In the genomic region with DNA sequence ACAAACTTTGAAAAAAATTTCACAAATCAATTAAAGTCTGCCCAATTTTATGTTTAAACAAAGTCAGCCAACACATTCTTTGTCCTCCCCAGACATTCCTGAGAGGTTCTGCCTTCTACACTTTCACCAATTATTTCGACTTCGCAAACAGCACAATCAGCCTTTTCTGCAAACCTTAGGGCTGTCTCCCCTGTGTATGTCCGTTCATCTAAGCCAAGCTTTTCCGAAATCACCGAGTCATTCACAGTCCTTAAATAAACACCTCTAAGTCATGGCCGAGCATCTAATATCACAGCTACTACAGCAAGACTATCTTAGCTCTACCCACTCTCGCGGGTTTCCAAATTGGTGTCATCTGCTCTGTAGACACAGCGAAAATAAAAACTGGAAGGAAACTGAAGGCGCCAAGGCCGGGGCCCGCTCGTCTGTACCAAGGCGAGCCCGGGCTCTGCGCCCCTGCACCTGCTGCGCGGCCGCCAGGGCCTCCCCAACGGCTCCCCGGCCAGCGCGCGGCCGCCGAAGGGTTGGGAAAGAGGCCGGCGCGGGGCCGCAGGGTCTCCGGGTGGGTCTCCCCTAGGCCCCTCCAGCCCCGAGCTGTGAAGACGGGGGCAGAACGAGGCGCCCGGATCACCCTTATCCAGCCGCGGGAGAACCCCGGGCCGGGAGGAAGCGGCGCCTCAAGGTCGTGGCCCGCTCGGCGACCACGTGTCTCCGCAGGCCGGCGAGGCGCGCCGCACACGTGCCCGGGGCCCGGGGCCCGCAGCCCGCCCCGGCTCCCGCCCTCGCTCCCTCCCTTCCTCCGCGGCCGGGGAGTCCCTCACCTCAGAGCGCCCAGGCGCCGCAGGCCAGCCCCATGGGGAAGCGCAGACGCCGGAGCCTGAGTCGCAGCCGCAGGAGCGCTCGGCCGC, we compare ENCODE assay signal across 1 cellular context.
TF ChIP-seq lines count a peak whose summit lies in the region.

No MANE protein-coding gene starts in this region.

TF ChIP-seq in K562, 482 proteins besides CTCF, POLR2A, EP300 and RAD21 (continued from another document and continues in another):
- no peak for TF ChIP-seq ATF1 (CRISPR knock-in tag; IDR thresholded peaks at IDR 0.05)
- 0 out of 2 replicates have a peak, but pooled peaks have one; percentile 20 for TF ChIP-seq ATF1 (tag; IDR thresholded peaks at IDR 0.05)
- 0 out of 2 replicates have a peak, but pooled peaks have one; percentile 11 for TF ChIP-seq MECOM (CRISPR knock-in tag; IDR thresholded peaks at IDR 0.05)
- no peak for TF ChIP-seq ZNF197 (CRISPR knock-in tag; IDR thresholded peaks at IDR 0.05; ENCODE audit: low read depth)
- TF ChIP-seq SAP30 (IDR thresholded peaks at IDR 0.05; ENCODE audit: borderline replicate concordance, insufficient read depth, low read depth, low read length, poor library complexity, severe bottlenecking) = peak; percentile 87
- TF ChIP-seq, protein P1, sequence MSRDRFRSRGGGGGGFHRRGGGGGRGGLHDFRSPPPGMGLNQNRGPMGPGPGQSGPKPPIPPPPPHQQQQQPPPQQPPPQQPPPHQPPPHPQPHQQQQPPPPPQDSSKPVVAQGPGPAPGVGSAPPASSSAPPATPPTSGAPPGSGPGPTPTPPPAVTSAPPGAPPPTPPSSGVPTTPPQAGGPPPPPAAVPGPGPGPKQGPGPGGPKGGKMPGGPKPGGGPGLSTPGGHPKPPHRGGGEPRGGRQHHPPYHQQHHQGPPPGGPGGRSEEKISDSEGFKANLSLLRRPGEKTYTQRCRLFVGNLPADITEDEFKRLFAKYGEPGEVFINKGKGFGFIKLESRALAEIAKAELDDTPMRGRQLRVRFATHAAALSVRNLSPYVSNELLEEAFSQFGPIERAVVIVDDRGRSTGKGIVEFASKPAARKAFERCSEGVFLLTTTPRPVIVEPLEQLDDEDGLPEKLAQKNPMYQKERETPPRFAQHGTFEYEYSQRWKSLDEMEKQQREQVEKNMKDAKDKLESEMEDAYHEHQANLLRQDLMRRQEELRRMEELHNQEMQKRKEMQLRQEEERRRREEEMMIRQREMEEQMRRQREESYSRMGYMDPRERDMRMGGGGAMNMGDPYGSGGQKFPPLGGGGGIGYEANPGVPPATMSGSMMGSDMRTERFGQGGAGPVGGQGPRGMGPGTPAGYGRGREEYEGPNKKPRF (IDR thresholded peaks at IDR 0.05; ENCODE audit: low read depth, low read length) = no peak
- TF ChIP-seq JUN (IDR thresholded peaks at IDR 0.05; ENCODE audit: borderline replicate concordance, low read depth, low read length) = no peak
- no peak; the same call in 1 of the 2 replicates for TF ChIP-seq JUN (CRISPR knock-in tag; IDR thresholded peaks at IDR 0.05; ENCODE audit: borderline replicate concordance)
- no peak for TF ChIP-seq NUFIP1 (IDR thresholded peaks at IDR 0.05; ENCODE audit: partially characterized antibody)
- no peak for TF ChIP-seq ASH1L (IDR thresholded peaks at IDR 0.05; ENCODE audit: borderline replicate concordance, low read depth, partially characterized antibody)
- no peak for TF ChIP-seq PHF21A (IDR thresholded peaks at IDR 0.05; ENCODE audit: borderline replicate concordance, low read depth)
- no peak for TF ChIP-seq DNMT1 (IDR thresholded peaks at IDR 0.05)
- peak; percentile 14 for TF ChIP-seq PHF20 (IDR thresholded peaks at IDR 0.05; ENCODE audit: partially characterized antibody)
- no peak for TF ChIP-seq PYGO2 (tag; IDR thresholded peaks at IDR 0.05)
- TF ChIP-seq, protein P2, sequence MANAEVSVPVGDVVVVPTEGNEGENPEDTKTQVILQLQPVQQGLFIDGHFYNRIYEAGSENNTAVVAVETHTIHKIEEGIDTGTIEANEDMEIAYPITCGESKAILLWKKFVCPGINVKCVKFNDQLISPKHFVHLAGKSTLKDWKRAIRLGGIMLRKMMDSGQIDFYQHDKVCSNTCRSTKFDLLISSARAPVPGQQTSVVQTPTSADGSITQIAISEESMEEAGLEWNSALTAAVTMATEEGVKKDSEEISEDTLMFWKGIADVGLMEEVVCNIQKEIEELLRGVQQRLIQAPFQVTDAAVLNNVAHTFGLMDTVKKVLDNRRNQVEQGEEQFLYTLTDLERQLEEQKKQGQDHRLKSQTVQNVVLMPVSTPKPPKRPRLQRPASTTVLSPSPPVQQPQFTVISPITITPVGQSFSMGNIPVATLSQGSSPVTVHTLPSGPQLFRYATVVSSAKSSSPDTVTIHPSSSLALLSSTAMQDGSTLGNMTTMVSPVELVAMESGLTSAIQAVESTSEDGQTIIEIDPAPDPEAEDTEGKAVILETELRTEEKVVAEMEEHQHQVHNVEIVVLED (CRISPR knock-in tag; IDR thresholded peaks at IDR 0.05) = no peak
- TF ChIP-seq ZNF175 (CRISPR knock-in tag; IDR thresholded peaks at IDR 0.05; ENCODE audit: low read depth) = 0 out of 2 replicates have a peak, but pooled peaks have one; percentile 8
- TF ChIP-seq CAMTA2 (CRISPR knock-in tag; conservative IDR thresholded peaks at IDR 0.05) = no peak
- TF ChIP-seq, protein P3, sequence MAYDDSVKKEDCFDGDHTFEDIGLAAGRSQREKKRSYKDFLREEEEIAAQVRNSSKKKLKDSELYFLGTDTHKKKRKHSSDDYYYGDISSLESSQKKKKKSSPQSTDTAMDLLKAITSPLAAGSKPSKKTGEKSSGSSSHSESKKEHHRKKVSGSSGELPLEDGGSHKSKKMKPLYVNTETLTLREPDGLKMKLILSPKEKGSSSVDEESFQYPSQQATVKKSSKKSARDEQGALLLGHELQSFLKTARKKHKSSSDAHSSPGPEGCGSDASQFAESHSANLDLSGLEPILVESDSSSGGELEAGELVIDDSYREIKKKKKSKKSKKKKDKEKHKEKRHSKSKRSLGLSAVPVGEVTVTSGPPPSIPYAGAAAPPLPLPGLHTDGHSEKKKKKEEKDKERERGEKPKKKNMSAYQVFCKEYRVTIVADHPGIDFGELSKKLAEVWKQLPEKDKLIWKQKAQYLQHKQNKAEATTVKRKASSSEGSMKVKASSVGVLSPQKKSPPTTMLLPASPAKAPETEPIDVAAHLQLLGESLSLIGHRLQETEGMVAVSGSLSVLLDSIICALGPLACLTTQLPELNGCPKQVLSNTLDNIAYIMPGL (CRISPR knock-in tag; IDR thresholded peaks at IDR 0.05) = peak; percentile 92; the same call in 1 of the 2 replicates
- TF ChIP-seq RBM34 (IDR thresholded peaks at IDR 0.05; ENCODE audit: borderline replicate concordance, insufficient read depth, low read length) = no peak
- no peak for TF ChIP-seq SREBF1 (IDR thresholded peaks at IDR 0.05; ENCODE audit: borderline replicate concordance, low read depth, low read length)
- TF ChIP-seq MEF2A (IDR thresholded peaks at IDR 0.05; ENCODE audit: control insufficient read depth, low read depth, low read length) = no peak
- TF ChIP-seq, protein P4, sequence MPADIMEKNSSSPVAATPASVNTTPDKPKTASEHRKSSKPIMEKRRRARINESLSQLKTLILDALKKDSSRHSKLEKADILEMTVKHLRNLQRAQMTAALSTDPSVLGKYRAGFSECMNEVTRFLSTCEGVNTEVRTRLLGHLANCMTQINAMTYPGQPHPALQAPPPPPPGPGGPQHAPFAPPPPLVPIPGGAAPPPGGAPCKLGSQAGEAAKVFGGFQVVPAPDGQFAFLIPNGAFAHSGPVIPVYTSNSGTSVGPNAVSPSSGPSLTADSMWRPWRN (IDR thresholded peaks at IDR 0.05; ENCODE audit: low read depth) = no peak
- TF ChIP-seq ZSCAN29 (IDR thresholded peaks at IDR 0.05) = no peak
- TF ChIP-seq TAF7 (tag; IDR thresholded peaks at IDR 0.05) = no peak
- no peak for TF ChIP-seq NBN (IDR thresholded peaks at IDR 0.05; ENCODE audit: low read depth)
- peak; percentile 61; the same call in 1 of the 2 replicates for TF ChIP-seq KLF13 (tag; IDR thresholded peaks at IDR 0.05; ENCODE audit: borderline replicate concordance, low read depth)
- peak in 1 of 2 experiments; percentile 99; a peak in 1 of 4 replicates for TF ChIP-seq NONO (IDR thresholded peaks at IDR 0.05; ENCODE audit: low read depth in 2 of 2, low read length in 1 of 2)
- peak; percentile 74 for TF ChIP-seq MAFG (tag; conservative IDR thresholded peaks at IDR 0.05)
- TF ChIP-seq SUPT5H (IDR thresholded peaks at IDR 0.05) = no peak
- TF ChIP-seq TARDBP (IDR thresholded peaks at IDR 0.05) = no peak
- no peak for TF ChIP-seq CBX8 (IDR thresholded peaks at IDR 0.05; ENCODE audit: borderline replicate concordance, extremely low read depth, low read depth, low read length, poor library complexity, severe bottlenecking)
- TF ChIP-seq DMBX1 (CRISPR knock-in tag; IDR thresholded peaks at IDR 0.05; ENCODE audit: borderline replicate concordance) = no peak
- no peak for TF ChIP-seq TAL1 (IDR thresholded peaks at IDR 0.05)
- no peak for TF ChIP-seq ZNF696 (CRISPR knock-in tag; conservative IDR thresholded peaks at IDR 0.05)
- no peak for TF ChIP-seq WHSC1 (IDR thresholded peaks at IDR 0.05; ENCODE audit: low read length)
- TF ChIP-seq, protein P5, sequence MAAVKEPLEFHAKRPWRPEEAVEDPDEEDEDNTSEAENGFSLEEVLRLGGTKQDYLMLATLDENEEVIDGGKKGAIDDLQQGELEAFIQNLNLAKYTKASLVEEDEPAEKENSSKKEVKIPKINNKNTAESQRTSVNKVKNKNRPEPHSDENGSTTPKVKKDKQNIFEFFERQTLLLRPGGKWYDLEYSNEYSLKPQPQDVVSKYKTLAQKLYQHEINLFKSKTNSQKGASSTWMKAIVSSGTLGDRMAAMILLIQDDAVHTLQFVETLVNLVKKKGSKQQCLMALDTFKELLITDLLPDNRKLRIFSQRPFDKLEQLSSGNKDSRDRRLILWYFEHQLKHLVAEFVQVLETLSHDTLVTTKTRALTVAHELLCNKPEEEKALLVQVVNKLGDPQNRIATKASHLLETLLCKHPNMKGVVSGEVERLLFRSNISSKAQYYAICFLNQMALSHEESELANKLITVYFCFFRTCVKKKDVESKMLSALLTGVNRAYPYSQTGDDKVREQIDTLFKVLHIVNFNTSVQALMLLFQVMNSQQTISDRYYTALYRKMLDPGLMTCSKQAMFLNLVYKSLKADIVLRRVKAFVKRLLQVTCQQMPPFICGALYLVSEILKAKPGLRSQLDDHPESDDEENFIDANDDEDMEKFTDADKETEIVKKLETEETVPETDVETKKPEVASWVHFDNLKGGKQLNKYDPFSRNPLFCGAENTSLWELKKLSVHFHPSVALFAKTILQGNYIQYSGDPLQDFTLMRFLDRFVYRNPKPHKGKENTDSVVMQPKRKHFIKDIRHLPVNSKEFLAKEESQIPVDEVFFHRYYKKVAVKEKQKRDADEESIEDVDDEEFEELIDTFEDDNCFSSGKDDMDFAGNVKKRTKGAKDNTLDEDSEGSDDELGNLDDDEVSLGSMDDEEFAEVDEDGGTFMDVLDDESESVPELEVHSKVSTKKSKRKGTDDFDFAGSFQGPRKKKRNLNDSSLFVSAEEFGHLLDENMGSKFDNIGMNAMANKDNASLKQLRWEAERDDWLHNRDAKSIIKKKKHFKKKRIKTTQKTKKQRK (IDR thresholded peaks at IDR 0.05; ENCODE audit: borderline replicate concordance, low read depth, low read length) = no peak
- peak; percentile 87 for TF ChIP-seq CXXC5 (CRISPR knock-in tag; IDR thresholded peaks at IDR 0.05)
- TF ChIP-seq ZNF551 (CRISPR knock-in tag; IDR thresholded peaks at IDR 0.05) = no peak
- TF ChIP-seq, protein P6, sequence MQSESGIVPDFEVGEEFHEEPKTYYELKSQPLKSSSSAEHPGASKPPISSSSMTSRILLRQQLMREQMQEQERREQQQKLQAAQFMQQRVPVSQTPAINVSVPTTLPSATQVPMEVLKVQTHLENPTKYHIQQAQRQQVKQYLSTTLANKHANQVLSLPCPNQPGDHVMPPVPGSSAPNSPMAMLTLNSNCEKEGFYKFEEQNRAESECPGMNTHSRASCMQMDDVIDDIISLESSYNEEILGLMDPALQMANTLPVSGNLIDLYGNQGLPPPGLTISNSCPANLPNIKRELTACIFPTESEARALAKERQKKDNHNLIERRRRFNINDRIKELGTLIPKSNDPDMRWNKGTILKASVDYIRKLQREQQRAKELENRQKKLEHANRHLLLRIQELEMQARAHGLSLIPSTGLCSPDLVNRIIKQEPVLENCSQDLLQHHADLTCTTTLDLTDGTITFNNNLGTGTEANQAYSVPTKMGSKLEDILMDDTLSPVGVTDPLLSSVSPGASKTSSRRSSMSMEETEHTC (IDR thresholded peaks at IDR 0.05) = no peak
- TF ChIP-seq MYBL2 (IDR thresholded peaks at IDR 0.05; ENCODE audit: low read depth) = no peak
- no peak for TF ChIP-seq MYBL2 (CRISPR knock-in tag; IDR thresholded peaks at IDR 0.05; ENCODE audit: borderline replicate concordance)
- no peak for TF ChIP-seq RNF2 (IDR thresholded peaks at IDR 0.05)
- TF ChIP-seq HMGN3 (IDR thresholded peaks at IDR 0.05; ENCODE audit: borderline replicate concordance, extremely low read depth, insufficient read length, low read depth, low read length) = no peak
- no peak for TF ChIP-seq NFXL1 (CRISPR knock-in tag; IDR thresholded peaks at IDR 0.05)
- no peak for TF ChIP-seq PML (IDR thresholded peaks at IDR 0.05; ENCODE audit: low read length)
- TF ChIP-seq, protein P7, sequence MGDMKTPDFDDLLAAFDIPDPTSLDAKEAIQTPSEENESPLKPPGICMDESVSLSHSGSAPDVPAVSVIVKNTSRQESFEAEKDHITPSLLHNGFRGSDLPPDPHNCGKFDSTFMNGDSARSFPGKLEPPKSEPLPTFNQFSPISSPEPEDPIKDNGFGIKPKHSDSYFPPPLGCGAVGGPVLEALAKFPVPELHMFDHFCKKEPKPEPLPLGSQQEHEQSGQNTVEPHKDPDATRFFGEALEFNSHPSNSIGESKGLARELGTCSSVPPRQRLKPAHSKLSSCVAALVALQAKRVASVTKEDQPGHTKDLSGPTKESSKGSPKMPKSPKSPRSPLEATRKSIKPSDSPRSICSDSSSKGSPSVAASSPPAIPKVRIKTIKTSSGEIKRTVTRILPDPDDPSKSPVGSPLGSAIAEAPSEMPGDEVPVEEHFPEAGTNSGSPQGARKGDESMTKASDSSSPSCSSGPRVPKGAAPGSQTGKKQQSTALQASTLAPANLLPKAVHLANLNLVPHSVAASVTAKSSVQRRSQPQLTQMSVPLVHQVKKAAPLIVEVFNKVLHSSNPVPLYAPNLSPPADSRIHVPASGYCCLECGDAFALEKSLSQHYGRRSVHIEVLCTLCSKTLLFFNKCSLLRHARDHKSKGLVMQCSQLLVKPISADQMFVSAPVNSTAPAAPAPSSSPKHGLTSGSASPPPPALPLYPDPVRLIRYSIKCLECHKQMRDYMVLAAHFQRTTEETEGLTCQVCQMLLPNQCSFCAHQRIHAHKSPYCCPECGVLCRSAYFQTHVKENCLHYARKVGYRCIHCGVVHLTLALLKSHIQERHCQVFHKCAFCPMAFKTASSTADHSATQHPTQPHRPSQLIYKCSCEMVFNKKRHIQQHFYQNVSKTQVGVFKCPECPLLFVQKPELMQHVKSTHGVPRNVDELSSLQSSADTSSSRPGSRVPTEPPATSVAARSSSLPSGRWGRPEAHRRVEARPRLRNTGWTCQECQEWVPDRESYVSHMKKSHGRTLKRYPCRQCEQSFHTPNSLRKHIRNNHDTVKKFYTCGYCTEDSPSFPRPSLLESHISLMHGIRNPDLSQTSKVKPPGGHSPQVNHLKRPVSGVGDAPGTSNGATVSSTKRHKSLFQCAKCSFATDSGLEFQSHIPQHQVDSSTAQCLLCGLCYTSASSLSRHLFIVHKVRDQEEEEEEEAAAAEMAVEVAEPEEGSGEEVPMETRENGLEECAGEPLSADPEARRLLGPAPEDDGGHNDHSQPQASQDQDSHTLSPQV (IDR thresholded peaks at IDR 0.05) = peak; percentile 88
- 0 out of 2 replicates have a peak, but pooled peaks have one; percentile 84 for TF ChIP-seq GATAD2B (IDR thresholded peaks at IDR 0.05; ENCODE audit: borderline replicate concordance)
